12 cellular contexts compared by ENCODE assay signal in the genomic region with DNA sequence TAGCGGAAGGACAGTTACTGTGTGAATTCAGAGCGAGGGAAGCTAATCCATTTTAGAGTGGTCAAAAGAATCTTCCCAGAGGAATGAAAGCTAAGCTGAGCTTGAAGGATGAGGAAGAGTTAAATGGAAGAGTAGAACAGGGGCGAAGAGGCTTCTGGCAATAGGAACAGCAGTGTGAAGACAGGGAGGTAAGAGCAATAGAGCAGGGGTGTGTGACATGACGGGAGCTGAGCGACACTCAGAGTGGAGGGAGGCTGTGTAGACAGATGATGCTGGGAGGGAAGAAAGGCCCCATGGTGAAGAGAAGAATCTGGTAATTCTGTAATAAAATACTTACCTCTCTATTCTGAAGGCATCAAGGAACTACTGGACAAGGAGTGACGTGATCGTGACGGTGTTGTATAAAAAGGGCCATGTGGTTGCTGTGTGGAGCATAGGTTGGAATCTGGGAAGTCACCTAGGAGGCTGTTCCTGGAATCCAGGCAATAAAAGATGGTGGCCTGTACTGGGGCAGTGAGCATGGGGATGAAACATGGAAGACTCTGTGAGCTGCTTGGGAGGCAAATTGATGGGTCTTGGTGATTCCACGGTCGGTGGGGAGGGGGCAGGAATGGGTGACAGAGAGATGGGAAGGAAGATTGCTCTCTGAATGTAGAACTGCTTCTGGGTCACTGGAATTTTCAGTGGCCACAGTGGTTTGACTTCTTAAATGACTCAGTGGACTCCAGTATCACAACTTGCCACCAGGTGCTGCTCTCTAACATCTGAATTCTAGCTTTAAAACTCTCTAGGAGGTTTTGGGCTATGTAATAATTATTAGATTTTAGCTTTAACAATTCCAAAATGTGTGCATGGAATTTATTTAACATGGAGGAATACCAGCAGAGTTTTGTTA.
DNase-seq lines count a peak whose midpoint lies in the region; ATAC-seq and TF ChIP-seq lines count a peak whose summit lies in the region.
"Had no signal": no experiment of that assay in that cellular context is flagged by ENCODE, and none has a peak within 500 bp of the region (broad histone marks: within the 10 kb centered on the region; RNA-seq: fewer than 3 reads in every experiment).

No MANE protein-coding gene starts in this region.

- no peak overlapping the region for H3K4ac ChIP-seq in IMR-90 (ENCODE audit: low read depth, low read length)

- in situ Hi-C loops in IMR-90 (cut with MboI; ENCODE audit: low sequenced_read_pairs) (no loop called here), brain microvascular endothelial cell (cut with HindIII; ENCODE audit: low pct_ligation_motif_present, low sequenced_read_pairs) (no loop called here)

- H3K18ac ChIP-seq in IMR-90 (ENCODE audit: low read depth, low read length) = no peak overlapping the region

- peaks cover 4% of the 10 kb centered on the region for H3K9me3 Mint-ChIP-seq in T-helper 2 cell treated with Interferon-gamma antibody and Interleukin-4, amounts not matched to agents 5 μg/mL and 100 μg/mL, for 36 hours
- H3K9me3 Mint-ChIP-seq in stimulated activated memory B cell treated with anti-CD40 and anti-IgM and Interleukin-4, amounts not matched to agents 10 μg/mL and 1 μg/mL and 100 μg/mL, for 72 hours = peaks cover 3% of the 10 kb centered on the region

- H2BK15ac ChIP-seq in IMR-90 (ENCODE audit: low read depth, low read length) = no peak overlapping the region

- H3K4me1 Mint-ChIP-seq in T-helper 2 cell treated with Interferon-gamma antibody and Interleukin-4, amounts not matched to agents 5 μg/mL and 100 μg/mL, for 36 hours (ENCODE audit: low read depth) = no peaks in the 10 kb centered on the region
- no peaks in the 10 kb centered on the region for H3K4me1 Mint-ChIP-seq in stimulated activated memory B cell treated with anti-CD40 and anti-IgM and Interleukin-4, amounts not matched to agents 10 μg/mL and 1 μg/mL and 100 μg/mL, for 72 hours
- H3K4me1 Mint-ChIP-seq: activated naive CD4-positive, alpha-beta T cell treated with anti-CD3 and anti-CD28 coated beads, Interleukin-2, amount 50 U/mL, for 24 hours had no signal

- no peak overlapping the region for H3K27ac ChIP-seq in IMR-90 (ENCODE audit: insufficient read depth, low read length)
- H3K27ac ChIP-seq in brain microvascular endothelial cell = no peak overlapping the region
- H3K27ac ChIP-seq: esophagus squamous epithelium, skin epidermis had no signal

- no peak overlapping the region for H2AK5ac ChIP-seq in IMR-90 (ENCODE audit: low read depth, low read length)

- no TSS peak for BruUV-seq in IMR-90 (replicated peaks; lab: Mats Ljungman, UMichigan)

- ATAC-seq in IMR-90 (ENCODE audit: low read depth) = peak; percentile 56; the same call in 1 of the 2 replicates
- ATAC-seq in stimulated activated memory B cell treated with anti-CD40 and anti-IgM and Interleukin-4, amounts not matched to agents 10 μg/mL and 1 μg/mL and 100 μg/mL, for 72 hours = no peak

- H3K4me1 ChIP-seq in IMR-90 (ENCODE audit: control insufficient read depth, insufficient read depth, low read length) = no peaks in the 10 kb centered on the region
- H3K4me1 ChIP-seq: esophagus squamous epithelium had no signal

- no peak overlapping the region for H3K27ac Mint-ChIP-seq in T-helper 2 cell treated with Interferon-gamma antibody and Interleukin-4, amounts not matched to agents 5 μg/mL and 100 μg/mL, for 36 hours
- no peak overlapping the region for H3K27ac Mint-ChIP-seq in stimulated activated memory B cell treated with anti-CD40 and anti-IgM and Interleukin-4, amounts not matched to agents 10 μg/mL and 1 μg/mL and 100 μg/mL, for 72 hours
- H3K27ac Mint-ChIP-seq: activated naive CD4-positive, alpha-beta T cell treated with anti-CD3 and anti-CD28 coated beads, Interleukin-2, amount 50 U/mL, for 24 hours had no signal

- H4K5ac ChIP-seq in IMR-90 (ENCODE audit: low read depth, low read length) = no peak overlapping the region

- H3K36me3 ChIP-seq in IMR-90 (ENCODE audit: control insufficient read depth, insufficient read depth, low read length) (no peaks in the 10 kb centered on the region), brain microvascular endothelial cell (replicated peaks) (no peaks in the 10 kb centered on the region)
- H3K36me3 ChIP-seq: esophagus squamous epithelium had no signal

- no peak overlapping the region for H3K23ac ChIP-seq in IMR-90 (ENCODE audit: low read depth, low read length)

- H3K4me2 ChIP-seq in IMR-90 (ENCODE audit: low read depth, low read length) = no peak overlapping the region

- H3K9me1 ChIP-seq in IMR-90 (ENCODE audit: insufficient read depth, low read length) = no peaks in the 10 kb centered on the region

- no peak overlapping the region for H2BK5ac ChIP-seq in IMR-90 (ENCODE audit: low read depth, low read length, poor library complexity, severe bottlenecking)

- no peak overlapping the region for H3K56ac ChIP-seq in IMR-90 (ENCODE audit: extremely low read depth, insufficient read depth, low read length)

- H3K27me3 Mint-ChIP-seq in T-helper 2 cell treated with Interferon-gamma antibody and Interleukin-4, amounts not matched to agents 5 μg/mL and 100 μg/mL, for 36 hours (ENCODE audit: low read depth) = no peaks in the 10 kb centered on the region
- H3K27me3 Mint-ChIP-seq in stimulated activated memory B cell treated with anti-CD40 and anti-IgM and Interleukin-4, amounts not matched to agents 10 μg/mL and 1 μg/mL and 100 μg/mL, for 72 hours = no peaks in the 10 kb centered on the region

- H3K79me1 ChIP-seq in IMR-90 (ENCODE audit: low read depth in 1 of 2, low read length in 2 of 2) = no peaks in the 10 kb centered on the region

- H3K4me3 ChIP-seq in IMR-90 (ENCODE audit: insufficient read depth, low read depth, low read length) = no peak overlapping the region
- H3K4me3 ChIP-seq in brain microvascular endothelial cell (ENCODE audit: low read depth, low read length) = no peak overlapping the region
- H3K4me3 ChIP-seq: esophagus squamous epithelium, skin epidermis had no signal

- H3K9ac ChIP-seq in IMR-90 (ENCODE audit: low read depth, low read length) = no peak overlapping the region

- H4K8ac ChIP-seq in IMR-90 (ENCODE audit: low read depth in 2 of 2, low read length in 2 of 2) = no peak overlapping the region

- CTCF ChIA-PET in IMR-90 (lab: Yijun Ruan, JAX) = interaction anchor here (0.6 to 0.7 kb wide), 2 partner anchors 10 to 157 kb away, joined by 3 to 4 read pairs; no protein-coding TSS in a partner anchor

- H3K27me3 ChIP-seq in IMR-90 (ENCODE audit: control insufficient read depth, insufficient read depth, low read length) (no peaks in the 10 kb centered on the region), brain microvascular endothelial cell (replicated peaks) (no peaks in the 10 kb centered on the region)
- H3K27me3 ChIP-seq: esophagus squamous epithelium had no signal

- peak; percentile 22 for DNase-seq in AG20443 (ENCODE audit: low spot score)
- DNase-seq in IMR-90 = peak; percentile 7
- DNase-seq in brain microvascular endothelial cell = peak; percentile 14
- DNase-seq in iris pigment epithelial cell (ENCODE audit: low read depth) = peak; percentile 24
- DNase-seq in activated naive CD4-positive, alpha-beta T cell (lab: John Stamatoyannopoulos, UW) = no peak
- DNase-seq in T-helper 2 cell treated with Interferon-gamma antibody and Interleukin-4, amounts not matched to agents 5 μg/mL and 100 μg/mL, for 36 hours (ENCODE audit: low spot score) = no peak
- no peak for DNase-seq in germinal center (ENCODE audit: low spot score)
- DNase-seq: activated CD4-positive, alpha-beta T cell treated with anti-CD3 and anti-CD28 coated beads for 1 hour; esophagus squamous epithelium had no signal

- H4K20me1 ChIP-seq in IMR-90 (ENCODE audit: insufficient read depth, low read length) = no peaks in the 10 kb centered on the region

- H3K14ac ChIP-seq in IMR-90 (replicated peaks; ENCODE audit: low read depth, low read length) = no peak overlapping the region

- dilution Hi-C loops in IMR-90 (cut with HindIII; ENCODE audit: low sequenced_read_pairs, unreplicated experiment) = no loop called here

- no peak; the same call in 1 of the 2 replicates for TF ChIP-seq CTCF in IMR-90 (conservative IDR thresholded peaks at IDR 0.05; ENCODE audit: low read depth, low read length)
- peak; percentile 55 for TF ChIP-seq CTCF in brain microvascular endothelial cell (IDR thresholded peaks at IDR 0.05; ENCODE audit: low read depth, low read length, missing control alignments)

- no peak overlapping the region for H4K91ac ChIP-seq in IMR-90 (ENCODE audit: insufficient read depth, low read depth, low read length)

- no peak for TF ChIP-seq POLR2A in IMR-90 (IDR thresholded peaks at IDR 0.05; ENCODE audit: low read depth, low read length)

- WGBS in IMR-90 (ENCODE audit: extremely low coverage in 2 of 2, insufficient read length in 1 of 2), 2 experiments = 72% methylated on average over 2 of the region's 10 CpGs; no CpG with 5 or more reads in 1 of the 2 experiments

- H2BK20ac ChIP-seq in IMR-90 (ENCODE audit: low read depth, low read length) = no peak overlapping the region

- H3K36me3 Mint-ChIP-seq in T-helper 2 cell treated with Interferon-gamma antibody and Interleukin-4, amounts not matched to agents 5 μg/mL and 100 μg/mL, for 36 hours (ENCODE audit: low read depth) = no peaks in the 10 kb centered on the region
- H3K36me3 Mint-ChIP-seq in stimulated activated memory B cell treated with anti-CD40 and anti-IgM and Interleukin-4, amounts not matched to agents 10 μg/mL and 1 μg/mL and 100 μg/mL, for 72 hours = no peaks in the 10 kb centered on the region

- no peak overlapping the region for H3K4me3 Mint-ChIP-seq in T-helper 2 cell treated with Interferon-gamma antibody and Interleukin-4, amounts not matched to agents 5 μg/mL and 100 μg/mL, for 36 hours
- no peak overlapping the region for H3K4me3 Mint-ChIP-seq in stimulated activated memory B cell treated with anti-CD40 and anti-IgM and Interleukin-4, amounts not matched to agents 10 μg/mL and 1 μg/mL and 100 μg/mL, for 72 hours
- H3K4me3 Mint-ChIP-seq: activated naive CD4-positive, alpha-beta T cell treated with anti-CD3 and anti-CD28 coated beads, Interleukin-2, amount 50 U/mL, for 24 hours had no signal

- no peaks in the 10 kb centered on the region for H3K9me3 ChIP-seq in IMR-90 (ENCODE audit: control insufficient read depth, insufficient read depth, low read length)

- intact Hi-C loops in IMR-90 (cut with micrococcal nuclease) = no loop called here

- POLR2A ChIA-PET in IMR-90 (lab: Charles Lee; ENCODE audit: unreplicated experiment) = no interaction called here

- H2BK120ac ChIP-seq in IMR-90 (ENCODE audit: low read depth, low read length) = no peak overlapping the region

- H2AK9ac ChIP-seq in IMR-90 (replicated peaks; ENCODE audit: low read depth, low read length, poor library complexity) = no peak overlapping the region

- TF ChIP-seq RAD21 in IMR-90 (IDR thresholded peaks at IDR 0.05; ENCODE audit: low read length) = no peak

- no peak overlapping the region for H2AFZ ChIP-seq in IMR-90 (replicated peaks; ENCODE audit: low read length, poor library complexity)

TF ChIP-seq in IMR-90, 13 proteins besides CTCF, POLR2A, EP300 and RAD21 (continues in another document):
- TF ChIP-seq RFX5 (IDR thresholded peaks at IDR 0.05; ENCODE audit: low read depth, low read length) = no peak
- TF ChIP-seq NFE2L2 (IDR thresholded peaks at IDR 0.05; ENCODE audit: low read depth, low read length) = no peak

Comparison
In these comparisons a context has a peak if more than half of its experiments do, and no peak if none do; other contexts are left out.
1. DNase-seq: peak in AG20443 (single experiment), IMR-90 (single experiment), brain microvascular endothelial cell (single experiment) and iris pigment epithelial cell (single experiment); none in activated naive CD4-positive, alpha-beta T cell (0 of 4), T-helper 2 cell treated with Interferon-gamma antibody and Interleukin-4, amounts not matched to agents 5 μg/mL and 100 μg/mL, for 36 hours (single experiment) and germinal center (single experiment).